ENCODE assay signal across 17 cellular contexts in genomic region chr4:113908829-113909228, GRCh38.
DNase-seq lines count a peak whose midpoint lies in the region; ATAC-seq, FAIRE-seq and TF ChIP-seq lines count a peak whose summit lies in the region.
"Had no signal": no experiment of that assay in that cellular context is flagged by ENCODE, and none has a peak within 500 bp of the region (broad histone marks: within the 10 kb centered on the region; RNA-seq: fewer than 3 reads in every experiment).

No MANE protein-coding gene starts in this region.

- no peak overlapping the region for H3K27ac ChIP-seq in KMS-11
- no peak overlapping the region for H3K27ac ChIP-seq in tibial artery
- H3K27ac ChIP-seq: brain microvascular endothelial cell, gastrocnemius medialis had no signal

- no peak for ATAC-seq in activated CD8-positive, alpha-beta T cell treated with anti-CD3 and anti-CD28 coated beads for 36 hours
- ATAC-seq in activated CD8-positive, alpha-beta T cell treated with anti-CD3 and anti-CD28 coated beads, Interleukin-2, amount 10 ng/mL, durations not matched to agents 7 days and 5 days: no peak
- ATAC-seq in stimulated activated naive CD8-positive, alpha-beta T cell treated with anti-CD3 and anti-CD28 coated beads, Interleukin-15, amount 100 ng/mL, for 72 hours: no peak
- ATAC-seq: gastrocnemius medialis had no signal

- POLR2A ChIA-PET in activated CD8-positive, alpha-beta T cell treated with anti-CD3 and anti-CD28 coated beads for 36 hours (lab: Charles Lee): no interaction called here
- POLR2A ChIA-PET in activated CD8-positive, alpha-beta T cell treated with anti-CD3 and anti-CD28 coated beads, Interleukin-2, amount 10 ng/mL, durations not matched to agents 7 days and 5 days (lab: Charles Lee): no interaction called here

- H3K4me1 ChIP-seq in KMS-11 (ENCODE audit: low read depth, poor library complexity, severe bottlenecking) (no peaks in the 10 kb centered on the region), tibial artery (no peaks in the 10 kb centered on the region)
- H3K4me1 ChIP-seq: gastrocnemius medialis had no signal

- H3K27ac Mint-ChIP-seq in activated CD8-positive, alpha-beta T cell treated with anti-CD3 and anti-CD28 coated beads for 36 hours: no peak overlapping the region
- no peak overlapping the region for H3K27ac Mint-ChIP-seq in activated CD8-positive, alpha-beta T cell treated with anti-CD3 and anti-CD28 coated beads, Interleukin-2, amount 10 ng/mL, durations not matched to agents 7 days and 5 days
- peak overlapping the region; percentile 63 for H3K27ac Mint-ChIP-seq in osteocyte (ENCODE audit: unreplicated experiment)
- H3K27ac Mint-ChIP-seq in stimulated activated naive CD8-positive, alpha-beta T cell treated with anti-CD3 and anti-CD28 coated beads, Interleukin-15, amount 100 ng/mL, for 72 hours: no peak overlapping the region

- H3K27me3 ChIP-seq in KMS-11 (ENCODE audit: insufficient read depth, low read depth): no peaks in the 10 kb centered on the region
- H3K27me3 ChIP-seq in tibial artery: no peaks in the 10 kb centered on the region
- H3K27me3 ChIP-seq: brain microvascular endothelial cell, gastrocnemius medialis had no signal

- CTCF ChIA-PET in activated CD8-positive, alpha-beta T cell treated with anti-CD3 and anti-CD28 coated beads for 36 hours (lab: Charles Lee): no interaction called here
- CTCF ChIA-PET in activated CD8-positive, alpha-beta T cell treated with anti-CD3 and anti-CD28 coated beads, Interleukin-2, amount 10 ng/mL, durations not matched to agents 7 days and 5 days (lab: Charles Lee): no interaction called here

- H3K36me3 ChIP-seq in KMS-11 (ENCODE audit: insufficient read depth) (no peaks in the 10 kb centered on the region), tibial artery (no peaks in the 10 kb centered on the region)
- H3K36me3 ChIP-seq: brain microvascular endothelial cell, gastrocnemius medialis had no signal

- H3K4me1 Mint-ChIP-seq in activated CD8-positive, alpha-beta T cell treated with anti-CD3 and anti-CD28 coated beads for 36 hours (ENCODE audit: low read depth): peaks cover 22% of the 10 kb centered on the region
- peaks cover 12% of the 10 kb centered on the region for H3K4me1 Mint-ChIP-seq in activated CD8-positive, alpha-beta T cell treated with anti-CD3 and anti-CD28 coated beads, Interleukin-2, amount 10 ng/mL, durations not matched to agents 7 days and 5 days (ENCODE audit: low read depth)
- peaks cover 20% of the 10 kb centered on the region for H3K4me1 Mint-ChIP-seq in osteocyte (ENCODE audit: unreplicated experiment)
- peaks cover 27% of the 10 kb centered on the region for H3K4me1 Mint-ChIP-seq in stimulated activated naive CD8-positive, alpha-beta T cell treated with anti-CD3 and anti-CD28 coated beads, Interleukin-15, amount 100 ng/mL, for 72 hours

- H3K9me3 ChIP-seq in tibial artery: no peaks in the 10 kb centered on the region
- H3K9me3 ChIP-seq: gastrocnemius medialis had no signal

- no peak for FAIRE-seq in urothelium cell line (lab: Jason Lieb, UNC)
- FAIRE-seq: GM12892 had no signal

- peak; percentile 38 for TF ChIP-seq CTCF in activated CD8-positive, alpha-beta T cell treated with anti-CD3 and anti-CD28 coated beads for 36 hours (IDR thresholded peaks at IDR 0.05)
- TF ChIP-seq CTCF in KMS-11 (conservative IDR thresholded peaks at IDR 0.05; ENCODE audit: low read depth, low read length) (0 out of 2 replicates have a peak, but pooled peaks have one; percentile 17), osteocyte (IDR thresholded peaks at IDR 0.05) (no peak), tibial artery (IDR thresholded peaks at IDR 0.05) (no peak)

- intact Hi-C loops in activated CD8-positive, alpha-beta T cell treated with anti-CD3 and anti-CD28 coated beads for 36 hours (cut with micrococcal nuclease): loop anchor here (5.0 to 10.0 kb wide), 3 partner anchors 87 to 364 kb away; partner anchors contain the start of gene CAMK2D
- intact Hi-C loops in tibial artery (cut with DNase I; ENCODE audit: low total_unique reads): no loop called here

- H3K9me3 Mint-ChIP-seq in activated CD8-positive, alpha-beta T cell treated with anti-CD3 and anti-CD28 coated beads for 36 hours: peaks cover 9% of the 10 kb centered on the region
- H3K9me3 Mint-ChIP-seq in activated CD8-positive, alpha-beta T cell treated with anti-CD3 and anti-CD28 coated beads, Interleukin-2, amount 10 ng/mL, durations not matched to agents 7 days and 5 days (ENCODE audit: insufficient read depth): peaks cover 9% of the 10 kb centered on the region
- H3K9me3 Mint-ChIP-seq in osteocyte (ENCODE audit: unreplicated experiment): no peaks in the 10 kb centered on the region
- peaks cover 8 to 13% of the 10 kb centered on the region in 2 donors for H3K9me3 Mint-ChIP-seq in stimulated activated naive CD8-positive, alpha-beta T cell treated with anti-CD3 and anti-CD28 coated beads, Interleukin-15, amount 100 ng/mL, for 72 hours

- H3K4me3 ChIP-seq in KMS-11 (IDR thresholded peaks at IDR 0.05; ENCODE audit: insufficient read depth, low read depth, low read length): no peak overlapping the region
- H3K4me3 ChIP-seq in tibial artery: no peak overlapping the region
- H3K4me3 ChIP-seq: gastrocnemius medialis, smooth muscle cell had no signal

- H4K20me1 ChIP-seq in KMS-11 (ENCODE audit: insufficient read depth): no peaks in the 10 kb centered on the region

- H3K36me3 Mint-ChIP-seq in activated CD8-positive, alpha-beta T cell treated with anti-CD3 and anti-CD28 coated beads for 36 hours (ENCODE audit: low read depth): peaks cover 2% of the 10 kb centered on the region
- H3K36me3 Mint-ChIP-seq in activated CD8-positive, alpha-beta T cell treated with anti-CD3 and anti-CD28 coated beads, Interleukin-2, amount 10 ng/mL, durations not matched to agents 7 days and 5 days (ENCODE audit: low read depth): peaks cover 1% of the 10 kb centered on the region
- H3K36me3 Mint-ChIP-seq in osteocyte (ENCODE audit: unreplicated experiment): peaks cover 6% of the 10 kb centered on the region

- H2AFZ ChIP-seq in KMS-11 (ENCODE audit: low read depth): no peak overlapping the region

- DNase-seq in activated CD8-positive, alpha-beta T cell treated with anti-CD3 and anti-CD28 coated beads for 36 hours: no peak
- DNase-seq in activated CD8-positive, alpha-beta T cell treated with anti-CD3 and anti-CD28 coated beads, Interleukin-2, amount 10 ng/mL, durations not matched to agents 7 days and 5 days: no peak
- peak; percentile 14 for DNase-seq in central memory CD4-positive, alpha-beta T cell
- DNase-seq in osteocyte (ENCODE audit: extremely low spot score, unreplicated experiment) (no peak), urothelium cell line (ENCODE audit: low spot score) (no peak), tibial artery (no peak)
- DNase-seq in stimulated activated naive CD8-positive, alpha-beta T cell treated with anti-CD3 and anti-CD28 coated beads, Interleukin-15, amount 100 ng/mL, for 72 hours: no peak
- DNase-seq: brain microvascular endothelial cell; DMS53; effector CD4-positive, alpha-beta T cell; gastrocnemius medialis; NCI-H1694 treated with DMSO at 0.1 percent for 48 hours; NCI-H82; occipital lobe had no signal

- H3K79me2 ChIP-seq in KMS-11 (ENCODE audit: insufficient read depth, low read depth): no peaks in the 10 kb centered on the region

- H3K9ac ChIP-seq in KMS-11: no peak overlapping the region

- H3K27me3 Mint-ChIP-seq in activated CD8-positive, alpha-beta T cell treated with anti-CD3 and anti-CD28 coated beads for 36 hours: no peaks in the 10 kb centered on the region
- no peaks in the 10 kb centered on the region for H3K27me3 Mint-ChIP-seq in activated CD8-positive, alpha-beta T cell treated with anti-CD3 and anti-CD28 coated beads, Interleukin-2, amount 10 ng/mL, durations not matched to agents 7 days and 5 days (ENCODE audit: low read depth)
- H3K27me3 Mint-ChIP-seq in osteocyte (ENCODE audit: unreplicated experiment): no peaks in the 10 kb centered on the region
- H3K27me3 Mint-ChIP-seq in stimulated activated naive CD8-positive, alpha-beta T cell treated with anti-CD3 and anti-CD28 coated beads, Interleukin-15, amount 100 ng/mL, for 72 hours: no peaks in the 10 kb centered on the region

- H3K4me3 Mint-ChIP-seq in activated CD8-positive, alpha-beta T cell treated with anti-CD3 and anti-CD28 coated beads for 36 hours: no peak overlapping the region
- no peak overlapping the region for H3K4me3 Mint-ChIP-seq in activated CD8-positive, alpha-beta T cell treated with anti-CD3 and anti-CD28 coated beads, Interleukin-2, amount 10 ng/mL, durations not matched to agents 7 days and 5 days
- no peak overlapping the region for H3K4me3 Mint-ChIP-seq in osteocyte (ENCODE audit: unreplicated experiment)
- no peak overlapping the region for H3K4me3 Mint-ChIP-seq in stimulated activated naive CD8-positive, alpha-beta T cell treated with anti-CD3 and anti-CD28 coated beads, Interleukin-15, amount 100 ng/mL, for 72 hours

- no peak overlapping the region for H3K4me2 ChIP-seq in KMS-11
- H3K4me2 ChIP-seq: smooth muscle cell had no signal

Comparison
In these comparisons a context has a peak if more than half of its experiments do, and no peak if none do; other contexts are left out.
1. CTCF ChIP-seq: peak in activated CD8-positive, alpha-beta T cell treated with anti-CD3 and anti-CD28 coated beads for 36 hours (single experiment) and KMS-11 (single experiment); none in osteocyte (single experiment) and tibial artery (0 of 2).